In the genomic region with DNA sequence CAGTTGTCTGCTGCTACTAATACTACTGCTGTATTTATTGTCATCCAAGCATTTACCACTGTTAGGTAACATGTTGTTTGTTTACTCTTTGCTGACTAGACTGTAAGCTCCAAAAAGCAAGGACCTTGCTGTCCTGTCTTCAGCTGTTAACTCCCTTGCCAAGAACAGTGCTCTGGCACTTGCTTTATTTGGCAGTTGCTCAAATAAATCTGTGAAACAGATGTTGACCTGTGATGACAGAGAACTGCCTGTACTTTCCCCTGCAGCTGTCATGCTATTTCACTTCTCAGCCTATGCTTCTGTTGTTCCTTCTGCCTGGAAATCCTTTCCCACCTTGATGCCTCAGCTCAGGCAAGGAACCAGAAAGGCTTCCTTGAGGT, we compare ENCODE assay signal across 10 cellular contexts.
DNase-seq lines count a peak whose midpoint lies in the region; ATAC-seq, FAIRE-seq and TF ChIP-seq lines count a peak whose summit lies in the region.
"Had no signal": no experiment of that assay in that cellular context is flagged by ENCODE, and none has a peak within 500 bp of the region (broad histone marks: within the 10 kb centered on the region; RNA-seq: fewer than 3 reads in every experiment).

No MANE protein-coding gene starts in this region.

- H3K4me2 ChIP-seq in K562 (ENCODE audit: insufficient read depth, low read length): no peak overlapping the region
- H3K4me2 ChIP-seq: KMS-11 had no signal

- in situ Hi-C loops in K562 (cut with MboI): no loop called here

- no TSS peak for BruUV-seq in K562 (replicated peaks; lab: Mats Ljungman, UMichigan)

- H3K9me1 ChIP-seq in K562 (ENCODE audit: control insufficient read depth, insufficient read depth, low read length): no peaks in the 10 kb centered on the region

- no peaks in the 10 kb centered on the region; a peak in 1 of 5 replicates for H3K4me1 ChIP-seq in K562 (replicated peaks in 1 of 2; ENCODE audit: control insufficient read depth in 2 of 2, insufficient read depth in 2 of 2, low read length in 2 of 2)

- CTCF ChIA-PET in K562 (lab: Yijun Ruan, JAX; ENCODE audit: low intra/inter-chr PET ratio): no interaction called here

- H3K9ac ChIP-seq in K562 (ENCODE audit: insufficient read depth in 1 of 2, low read depth in 2 of 2, low read length in 2 of 2): no peak overlapping the region
- H3K9ac ChIP-seq: KMS-11 had no signal

- no peaks in the 10 kb centered on the region for H3K9me3 ChIP-seq in K562 (replicated peaks; ENCODE audit: control insufficient read depth, insufficient read depth, low read depth, low read length)

- H3K36me3 ChIP-seq in K562 (ENCODE audit: control insufficient read depth, insufficient read depth, low read length): peaks cover 4% of the 10 kb centered on the region; the same call in 1 of the 3 replicates

- POLR2A ChIA-PET in K562 (lab: Yijun Ruan, JAX): no interaction called here

- no peak overlapping the region for H2AFZ ChIP-seq in K562 (ENCODE audit: low read depth, low read length)

- H3K27me3 ChIP-seq in K562 (ENCODE audit: control insufficient read depth in 2 of 2, insufficient read depth in 2 of 2, low read length in 2 of 2): no peaks in the 10 kb centered on the region

- TF ChIP-seq RAD21 in K562 (CRISPR knock-in tag; conservative IDR thresholded peaks at IDR 0.05 in 1 of 2, IDR thresholded peaks at IDR 0.05 in 1 of 2): no peak

- TF ChIP-seq POLR2A in K562 (conservative IDR thresholded peaks at IDR 0.05): no peak

- no peak for TF ChIP-seq CTCF in K562 (IDR thresholded peaks at IDR 0.05 in 2 of 3, conservative IDR thresholded peaks at IDR 0.05 in 1 of 3; ENCODE audit: insufficient read depth in 2 of 3, low read depth in 1 of 3, low read length in 3 of 3)

- no peaks in the 10 kb centered on the region for H3K79me2 ChIP-seq in K562 (ENCODE audit: control insufficient read depth, insufficient read depth, low read length)

- H3K4me3 ChIP-seq in K562: no peak overlapping the region

- peak; percentile 19 for DNase-seq in GM04503 (ENCODE audit: low read depth)
- DNase-seq in K562 (ENCODE audit: extremely low read depth in 1 of 4, low spot score in 3 of 4): no peak
- peak; percentile 95 for DNase-seq in myocyte (ENCODE audit: low read depth)
- no peak for DNase-seq in HuH-7 (ENCODE audit: low spot score)
- no peak for DNase-seq in activated naive CD4-positive, alpha-beta T cell treated with Interleukin-2 at 50 U/mL for 16 hours
- DNase-seq in NCI-H1417 (lab: John Stamatoyannopoulos, UW): no peak
- DNase-seq in activated CD8-positive, alpha-beta memory T cell treated with anti-CD3 and anti-CD28 coated beads for 24 hours: no peak
- DNase-seq: activated B cell treated with CpG ODN at 0.5 μM for 24 hours had no signal

- peak; percentile 76 for ATAC-seq in HG02852 (IDR thresholded peaks at IDR 0.05; ENCODE audit: unreplicated experiment)
- ATAC-seq in K562: peak; percentile 54

- intact Hi-C loops in K562 (cut with micrococcal nuclease): no loop called here

- no peaks in the 10 kb centered on the region for H4K20me1 ChIP-seq in K562 (replicated peaks; ENCODE audit: control insufficient read depth, insufficient read depth, low read length)

- H3K27ac ChIP-seq in K562 (ENCODE audit: extremely low read depth, low read depth, low read length): no peak overlapping the region
- H3K27ac ChIP-seq: KMS-11 had no signal

- no peak for TF ChIP-seq EP300 in K562 (IDR thresholded peaks at IDR 0.05; ENCODE audit: low read length)

- no peak for FAIRE-seq in K562 (lab: Jason Lieb, UNC)

TF ChIP-seq in K562, 482 proteins besides CTCF, POLR2A, EP300 and RAD21:
- TF ChIP-seq, protein P1, sequence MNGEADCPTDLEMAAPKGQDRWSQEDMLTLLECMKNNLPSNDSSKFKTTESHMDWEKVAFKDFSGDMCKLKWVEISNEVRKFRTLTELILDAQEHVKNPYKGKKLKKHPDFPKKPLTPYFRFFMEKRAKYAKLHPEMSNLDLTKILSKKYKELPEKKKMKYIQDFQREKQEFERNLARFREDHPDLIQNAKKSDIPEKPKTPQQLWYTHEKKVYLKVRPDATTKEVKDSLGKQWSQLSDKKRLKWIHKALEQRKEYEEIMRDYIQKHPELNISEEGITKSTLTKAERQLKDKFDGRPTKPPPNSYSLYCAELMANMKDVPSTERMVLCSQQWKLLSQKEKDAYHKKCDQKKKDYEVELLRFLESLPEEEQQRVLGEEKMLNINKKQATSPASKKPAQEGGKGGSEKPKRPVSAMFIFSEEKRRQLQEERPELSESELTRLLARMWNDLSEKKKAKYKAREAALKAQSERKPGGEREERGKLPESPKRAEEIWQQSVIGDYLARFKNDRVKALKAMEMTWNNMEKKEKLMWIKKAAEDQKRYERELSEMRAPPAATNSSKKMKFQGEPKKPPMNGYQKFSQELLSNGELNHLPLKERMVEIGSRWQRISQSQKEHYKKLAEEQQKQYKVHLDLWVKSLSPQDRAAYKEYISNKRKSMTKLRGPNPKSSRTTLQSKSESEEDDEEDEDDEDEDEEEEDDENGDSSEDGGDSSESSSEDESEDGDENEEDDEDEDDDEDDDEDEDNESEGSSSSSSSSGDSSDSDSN (IDR thresholded peaks at IDR 0.05; ENCODE audit: borderline replicate concordance in 1 of 2, low read depth in 2 of 2, low read length in 2 of 2): no peak
- no peak for TF ChIP-seq MAFF (IDR thresholded peaks at IDR 0.05; ENCODE audit: low read length)
- no peak for TF ChIP-seq RBM14 (IDR thresholded peaks at IDR 0.05; ENCODE audit: borderline replicate concordance, insufficient read depth, low read depth, low read length)
- TF ChIP-seq KDM1A (IDR thresholded peaks at IDR 0.05): peak; percentile 73 to 75
- no peak for TF ChIP-seq MAFK (IDR thresholded peaks at IDR 0.05; ENCODE audit: low read length)
- TF ChIP-seq BHLHE40 (IDR thresholded peaks at IDR 0.05; ENCODE audit: low read length): no peak
- no peak for TF ChIP-seq CCAR2 (IDR thresholded peaks at IDR 0.05; ENCODE audit: low read depth, low read length)
- peak; percentile 56 for TF ChIP-seq CBFA2T3 (IDR thresholded peaks at IDR 0.05)
- 0 out of 2 replicates have a peak, but pooled peaks have one; percentile 17 for TF ChIP-seq CBFA2T2 (conservative IDR thresholded peaks at IDR 0.05)
- TF ChIP-seq, protein P2, sequence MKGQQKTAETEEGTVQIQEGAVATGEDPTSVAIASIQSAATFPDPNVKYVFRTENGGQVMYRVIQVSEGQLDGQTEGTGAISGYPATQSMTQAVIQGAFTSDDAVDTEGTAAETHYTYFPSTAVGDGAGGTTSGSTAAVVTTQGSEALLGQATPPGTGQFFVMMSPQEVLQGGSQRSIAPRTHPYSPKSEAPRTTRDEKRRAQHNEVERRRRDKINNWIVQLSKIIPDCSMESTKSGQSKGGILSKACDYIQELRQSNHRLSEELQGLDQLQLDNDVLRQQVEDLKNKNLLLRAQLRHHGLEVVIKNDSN (CRISPR knock-in tag; IDR thresholded peaks at IDR 0.05): no peak
- TF ChIP-seq SPI1 (IDR thresholded peaks at IDR 0.05; ENCODE audit: borderline replicate concordance, low read depth, low read length): no peak
- peak; percentile 65 for TF ChIP-seq NFIC (IDR thresholded peaks at IDR 0.05)
- peak; percentile 48; the same call in 1 of the 2 replicates for TF ChIP-seq ZNF316 (IDR thresholded peaks at IDR 0.05)

Comparison
In these comparisons a context has a peak if more than half of its experiments do, and no peak if none do; other contexts are left out.
1. DNase-seq: peak in GM04503 (single experiment) and myocyte (single experiment); none in K562 (0 of 4), HuH-7 (single experiment), activated naive CD4-positive, alpha-beta T cell treated with Interleukin-2 at 50 U/mL for 16 hours (single experiment), NCI-H1417 (0 of 3) and activated CD8-positive, alpha-beta memory T cell treated with anti-CD3 and anti-CD28 coated beads for 24 hours (single experiment).